Comparison of ENCODE assay signal across 9 cellular contexts in genomic region chr12:106903241-106903950, GRCh38. TPM values are rescaled to one million over a fixed set of nuclear protein-coding genes. Genes with fewer than 3 reads are reported as not detected.
A peak's percentile ranks its signal among the peaks of the same experiment; 100 is the strongest.
DNase-seq lines count a peak whose midpoint lies in the region; ATAC-seq and TF ChIP-seq lines count a peak whose summit lies in the region.
"Had no signal": no experiment of that assay in that cellular context is flagged by ENCODE, and none has a peak within 500 bp of the region (broad histone marks: within the 10 kb centered on the region; RNA-seq: fewer than 3 reads in every experiment).

No MANE protein-coding gene starts in this region.

- H3K9me3 ChIP-seq in NT2/D1 (ENCODE audit: insufficient read depth, low read length) (no peaks in the 10 kb centered on the region; the same call in 1 of the 2 replicates), neural progenitor cell (ENCODE audit: low read depth) (no peaks in the 10 kb centered on the region), stomach (no peaks in the 10 kb centered on the region)

- peak overlapping the region; percentile 95 for H2AFZ ChIP-seq in neural progenitor cell (replicated peaks)

- H3K4me1 Mint-ChIP-seq in activated T-helper 17 cell treated with anti-CD3 and anti-CD28 coated beads, Interleukin-2, amount 50 U/mL, for 72 hours, result no peaks in the 10 kb centered on the region
- peaks cover 43% of the 10 kb centered on the region for H3K4me1 Mint-ChIP-seq in neural progenitor cell

- H3K36me3 Mint-ChIP-seq in activated T-helper 17 cell treated with anti-CD3 and anti-CD28 coated beads, Interleukin-2, amount 50 U/mL, for 72 hours (ENCODE audit: low read depth), result no peaks in the 10 kb centered on the region
- H3K36me3 Mint-ChIP-seq in neural progenitor cell, result no peaks in the 10 kb centered on the region

- DNase-seq in GM12865 (ENCODE audit: low read depth) (peak; percentile 51), NT2/D1 (ENCODE audit: low read depth, low spot score) (peak; percentile 52), fibroblast of villous mesenchyme (ENCODE audit: low read depth) (peak; percentile 48), neural progenitor cell (ENCODE audit: low spot score) (peak; percentile 93), stomach (peak; percentile 89), KG1 (lab: John Stamatoyannopoulos, UW) (no peak)

- peak overlapping the region; percentile 95 for H3K4me2 ChIP-seq in neural progenitor cell

- no peak overlapping the region for H3K27ac Mint-ChIP-seq in activated T-helper 17 cell treated with anti-CD3 and anti-CD28 coated beads, Interleukin-2, amount 50 U/mL, for 72 hours
- no peak overlapping the region for H3K27ac Mint-ChIP-seq in neural progenitor cell

- no peaks in the 10 kb centered on the region for H4K20me1 ChIP-seq in neural progenitor cell (ENCODE audit: low read depth)

- peak; percentile 57 for ATAC-seq in HG02884 (IDR thresholded peaks at IDR 0.05; ENCODE audit: unreplicated experiment)
- peak; percentile 99 for ATAC-seq in activated T-helper 17 cell treated with anti-CD3 and anti-CD28 coated beads, Interleukin-2, amount 50 U/mL, for 72 hours (replicated peaks)

- H3F3A ChIP-seq in neural progenitor cell (ENCODE audit: low read depth), result no peaks in the 10 kb centered on the region

- H3K36me3 ChIP-seq in NT2/D1 (ENCODE audit: insufficient read depth, insufficient read length, low read length) (no peaks in the 10 kb centered on the region), neural progenitor cell (no peaks in the 10 kb centered on the region), stomach (no peaks in the 10 kb centered on the region)

- H3K79me2 ChIP-seq in neural progenitor cell (ENCODE audit: low read depth), result no peaks in the 10 kb centered on the region

- H3K27me3 Mint-ChIP-seq in activated T-helper 17 cell treated with anti-CD3 and anti-CD28 coated beads, Interleukin-2, amount 50 U/mL, for 72 hours, result peaks cover 19% of the 10 kb centered on the region
- H3K27me3 Mint-ChIP-seq in neural progenitor cell (ENCODE audit: insufficient read depth, low read depth), result peaks cover 13% of the 10 kb centered on the region

- H3K27ac ChIP-seq in neural progenitor cell (no peak overlapping the region), stomach (peak overlapping the region in 1 of 5 donors; percentile 19)
- H3K27ac ChIP-seq: VCaP had no signal

- H3K4me3 ChIP-seq in GM12865 (ENCODE audit: low read depth, low read length) (no peak overlapping the region), NT2/D1 (ENCODE audit: insufficient read length, low read depth) (peak overlapping the region; percentile 33), fibroblast of villous mesenchyme (ENCODE audit: low read depth, low read length) (peak overlapping the region; percentile 63), neural progenitor cell (peak overlapping the region; percentile 58), stomach (peak overlapping the region; percentile 36 to 54 (median 42))

- intact Hi-C loops in stomach (cut with DNase I; ENCODE audit: low total_unique reads), result no loop called here

- TF ChIP-seq EP300 in stomach (IDR thresholded peaks at IDR 0.05), result no peak

- H3K27me3 ChIP-seq in NT2/D1 (ENCODE audit: insufficient read depth, insufficient read length), result peaks cover 27% of the 10 kb centered on the region
- peaks cover 43% of the 10 kb centered on the region for H3K27me3 ChIP-seq in neural progenitor cell
- peaks cover 0 to 73% (median 4%) of the 10 kb centered on the region in 3 donors for H3K27me3 ChIP-seq in stomach

- H3K9me3 Mint-ChIP-seq in activated T-helper 17 cell treated with anti-CD3 and anti-CD28 coated beads, Interleukin-2, amount 50 U/mL, for 72 hours, result no peaks in the 10 kb centered on the region
- H3K9me3 Mint-ChIP-seq in neural progenitor cell, result peaks cover 3% of the 10 kb centered on the region

- H3K9ac ChIP-seq in NT2/D1 (ENCODE audit: insufficient read length, low read depth), result peak overlapping the region; percentile 68
- H3K9ac ChIP-seq in neural progenitor cell, result no peak overlapping the region

- TF ChIP-seq POLR2A in stomach (IDR thresholded peaks at IDR 0.05), result no peak

- H3K4me3 Mint-ChIP-seq in activated T-helper 17 cell treated with anti-CD3 and anti-CD28 coated beads, Interleukin-2, amount 50 U/mL, for 72 hours, result peak overlapping the region; percentile 59
- H3K4me3 Mint-ChIP-seq in neural progenitor cell, result peak overlapping the region; percentile 74

- no peak for TF ChIP-seq CTCF in GM12865 (IDR thresholded peaks at IDR 0.05; ENCODE audit: insufficient read depth, low read depth, low read length, missing control alignments)
- no peak for TF ChIP-seq CTCF in fibroblast of villous mesenchyme (IDR thresholded peaks at IDR 0.05; ENCODE audit: insufficient read depth, low read depth, low read length)
- TF ChIP-seq CTCF in neural progenitor cell (IDR thresholded peaks at IDR 0.05), result no peak
- TF ChIP-seq CTCF in stomach (IDR thresholded peaks at IDR 0.05), result no peak

- H3K4me1 ChIP-seq in NT2/D1 (ENCODE audit: insufficient read depth, insufficient read length) (no peaks in the 10 kb centered on the region), neural progenitor cell (peaks cover 12% of the 10 kb centered on the region), stomach (peaks cover 0 to 12% (median 8%) of the 10 kb centered on the region in 4 donors)

- 2 to 8% (median 6%) methylated on average over 28 of the region's 28 CpGs for WGBS in stomach, 5 donors

RNA-seq across cellular contexts. Expression of gene TMEM263, which starts 52.3 kb away (rescaled TPM):
- 10 to 100 TPM; 40.9 to 62.3 TPM for total RNA-seq in activated T-helper 17 cell treated with anti-CD3 and anti-CD28 coated beads, Interleukin-2, amount 50 U/mL, for 72 hours
- 116 and 194 TPM in 2 replicates for total RNA-seq in fibroblast of villous mesenchyme
- 25.8 and 39.7 TPM in 2 replicates for total RNA-seq in neural progenitor cell (ENCODE audit: low replicate concordance)
- 100 to 1,000 TPM in 2 of 5 donors, 10 to 100 TPM in 3; 26.8 to 108 (median 36.7) TPM for total RNA-seq in stomach
- polyA plus RNA-seq in stomach, result 10 to 100 TPM; 12.9 to 32.1 (median 21.1) TPM
